Comparison of ENCODE assay signal across 16 cellular contexts in genomic region chr1:203476223-203476622, GRCh38. TPM values are rescaled to one million over a fixed set of nuclear protein-coding genes. Genes with fewer than 3 reads are reported as not detected.
DNase-seq lines count a peak whose midpoint lies in the region; ATAC-seq and TF ChIP-seq lines count a peak whose summit lies in the region.
"Had no signal": no experiment of that assay in that cellular context is flagged by ENCODE, and none has a peak within 500 bp of the region (broad histone marks: within the 10 kb centered on the region; RNA-seq: fewer than 3 reads in every experiment).

No MANE protein-coding gene starts in this region.

- WGBS in psoas muscle, 3 donors, result 56 to 66% (median 57%) methylated on average over 6 of the region's 6 CpGs

- TF ChIP-seq POLR2A in breast epithelium (IDR thresholded peaks at IDR 0.05) (no peak), uterus (IDR thresholded peaks at IDR 0.05) (peak in 1 of 2 donors; percentile 19)

- DNase-seq in breast epithelium (ENCODE audit: low spot score in 2 of 2) (no peak), MCF 10A (ENCODE audit: unreplicated experiment) (no peak), psoas muscle (no peak), uterus (no peak), DMS79 (lab: John Stamatoyannopoulos, UW) (no peak)
- DNase-seq in activated T-cell treated with anti-CD3 and anti-CD28 coated beads, Interleukin-2, amount 50 U/mL, for 72 hours, result no peak
- DNase-seq: activated CD4-positive, CD25-positive, alpha-beta regulatory T cell; amniotic stem cell; effector memory CD4-positive, alpha-beta T cell; glutamatergic neuron; stimulated activated CD4-positive, alpha-beta T cell treated with anti-CD3 and anti-CD28 coated beads, Interleukin-1b, Interleukin-23, amount 100 ng/mL, for 48 hours had no signal

- H3K27me3 Mint-ChIP-seq in MCF 10A (ENCODE audit: insufficient read depth, unreplicated experiment), result peaks cover 55% of the 10 kb centered on the region
- peaks cover 9% of the 10 kb centered on the region for H3K27me3 Mint-ChIP-seq in activated T-cell treated with anti-CD3 and anti-CD28 coated beads, Interleukin-2, amount 50 U/mL, for 72 hours (ENCODE audit: low read depth)

- no peaks in the 10 kb centered on the region for H3K36me3 Mint-ChIP-seq in MCF 10A (ENCODE audit: insufficient read depth, unreplicated experiment)
- H3K36me3 Mint-ChIP-seq in activated T-cell treated with anti-CD3 and anti-CD28 coated beads, Interleukin-2, amount 50 U/mL, for 72 hours (ENCODE audit: insufficient read depth in 2 of 2), result no peaks in the 10 kb centered on the region

- no peak for ATAC-seq in psoas muscle
- ATAC-seq in GM19397 (IDR thresholded peaks at IDR 0.05; ENCODE audit: unreplicated experiment), result no peak
- no peak for ATAC-seq in activated T-cell treated with anti-CD3 and anti-CD28 coated beads, Interleukin-2, amount 50 U/mL, for 72 hours (replicated peaks in 1 of 2)

- H3K36me3 ChIP-seq in breast epithelium (no peaks in the 10 kb centered on the region), iPS-20b (ENCODE audit: insufficient read depth, low read depth, low read length) (no peaks in the 10 kb centered on the region), psoas muscle (ENCODE audit: insufficient read depth in 1 of 2, low read depth in 1 of 2) (no peaks in the 10 kb centered on the region), uterus (no peaks in the 10 kb centered on the region)

- H3K4me3 Mint-ChIP-seq in MCF 10A (ENCODE audit: unreplicated experiment), result no peak overlapping the region
- H3K4me3 Mint-ChIP-seq in activated T-cell treated with anti-CD3 and anti-CD28 coated beads, Interleukin-2, amount 50 U/mL, for 72 hours, result no peak overlapping the region

- H3K27ac Mint-ChIP-seq in MCF 10A (ENCODE audit: low read depth, unreplicated experiment), result no peak overlapping the region
- H3K27ac Mint-ChIP-seq in activated T-cell treated with anti-CD3 and anti-CD28 coated beads, Interleukin-2, amount 50 U/mL, for 72 hours, result no peak overlapping the region

- TF ChIP-seq CTCF in breast epithelium (IDR thresholded peaks at IDR 0.05), result no peak
- no peak for TF ChIP-seq CTCF in MCF 10A (IDR thresholded peaks at IDR 0.05; ENCODE audit: unreplicated experiment)
- no peak for TF ChIP-seq CTCF in psoas muscle (IDR thresholded peaks at IDR 0.05)
- TF ChIP-seq CTCF in uterus (IDR thresholded peaks at IDR 0.05), result no peak

- H3K4me3 ChIP-seq in breast epithelium (peak overlapping the region; percentile 52 to 65 (median 57)), iPS-20b (ENCODE audit: low read length) (peak overlapping the region; percentile 27; the same call in 1 of the 2 replicates), psoas muscle (peak overlapping the region; percentile 44), uterus (peak overlapping the region; percentile 64 to 68)

- CTCF ChIA-PET in MCF 10A (lab: Yijun Ruan, JAX), result interaction anchor here (0.6 to 38.6 kb wide), 12 partner anchors 11 to 209 kb away, joined by 3 to 981 read pairs (median 4); no protein-coding TSS in a partner anchor

- H3K9ac ChIP-seq in iPS-20b (ENCODE audit: low read depth, low read length), result peak overlapping the region; percentile 7; the same call in 1 of the 2 replicates

- POLR2A ChIA-PET in MCF 10A (lab: Yijun Ruan, JAX), result interaction anchor here (1.3 kb wide), 1 partner anchor 10 kb away, joined by 3 read pairs; no protein-coding TSS in a partner anchor

- intact Hi-C loops in breast epithelium (cut with DNase I; ENCODE audit: low total_unique reads) (no loop called here), MCF 10A (cut with micrococcal nuclease) (no loop called here), psoas muscle (cut with DNase I) (loop anchor here in 1 of 2 donors (2.0 kb wide), 1 partner anchor 17 kb away; no protein-coding TSS in a partner anchor), uterus (cut with DNase I; ENCODE audit: low total_unique reads) (no loop called here)

- no peaks in the 10 kb centered on the region for H3K9me3 Mint-ChIP-seq in MCF 10A (ENCODE audit: unreplicated experiment)
- no peaks in the 10 kb centered on the region for H3K9me3 Mint-ChIP-seq in activated T-cell treated with anti-CD3 and anti-CD28 coated beads, Interleukin-2, amount 50 U/mL, for 72 hours

- peaks cover 11 to 20% of the 10 kb centered on the region in 2 donors for H3K4me1 ChIP-seq in breast epithelium
- peaks cover 14% of the 10 kb centered on the region for H3K4me1 ChIP-seq in iPS-20b (ENCODE audit: insufficient read depth, low read length)
- H3K4me1 ChIP-seq in psoas muscle, result no peaks in the 10 kb centered on the region
- peaks cover 0 to 7% of the 10 kb centered on the region in 2 donors for H3K4me1 ChIP-seq in uterus

- H3K27me3 ChIP-seq in breast epithelium, result no peaks in the 10 kb centered on the region
- H3K27me3 ChIP-seq in iPS-20b (ENCODE audit: insufficient read depth, low read length), result no peaks in the 10 kb centered on the region
- H3K27me3 ChIP-seq in psoas muscle (ENCODE audit: insufficient read depth in 3 of 3, low read length in 2 of 3), result peaks cover 0 to 9% (median 4%) of the 10 kb centered on the region in 3 donors
- no peaks in the 10 kb centered on the region for H3K27me3 ChIP-seq in uterus

- H3K9me3 ChIP-seq in breast epithelium (no peaks in the 10 kb centered on the region), iPS-20b (ENCODE audit: insufficient read depth, low read depth, low read length) (no peaks in the 10 kb centered on the region), psoas muscle (no peaks in the 10 kb centered on the region), uterus (no peaks in the 10 kb centered on the region)

- peak overlapping the region; percentile 84 to 88 for H3K27ac ChIP-seq in breast epithelium
- H3K27ac ChIP-seq in iPS-20b (ENCODE audit: low read length), result no peak overlapping the region
- peak overlapping the region; percentile 16 for H3K27ac ChIP-seq in psoas muscle
- peak overlapping the region; percentile 91 to 98 for H3K27ac ChIP-seq in uterus

- H3K4me1 Mint-ChIP-seq in MCF 10A (ENCODE audit: insufficient read depth, unreplicated experiment), result peaks cover 15% of the 10 kb centered on the region
- H3K4me1 Mint-ChIP-seq in activated T-cell treated with anti-CD3 and anti-CD28 coated beads, Interleukin-2, amount 50 U/mL, for 72 hours (ENCODE audit: low read depth), result peaks cover 7% of the 10 kb centered on the region

- BruUV-seq in MCF 10A (replicated peaks; lab: Mats Ljungman, UMichigan), result no TSS peak

RNA-seq across cellular contexts. Expression of gene PRELP, which starts 0.6 kb away (rescaled TPM):
- total RNA-seq in breast epithelium, result 100 to 1,000 TPM in 1 of 3 donors, 10 to 100 TPM in 2; 27.4 to 132 (median 42.0) TPM
- not detected in 2 replicates for total RNA-seq in MCF 10A (2022)
- total RNA-seq in psoas muscle, result 10 to 100 TPM in 1 of 4 donors, 1 to 10 TPM in 3; 3.0 to 20.6 (median 6.3) TPM
- polyA plus RNA-seq in psoas muscle, result 1 to 10 TPM; 5.4 to 7.1 (median 6.6) TPM
- total RNA-seq in uterus, result 100 to 1,000 TPM in 1 of 4 donors, 10 to 100 TPM in 2, 1 to 10 TPM in 1; 6.2 to 117 (median 56.6) TPM
- total RNA-seq in activated T-cell treated with anti-CD3 and anti-CD28 coated beads, Interleukin-2, amount 50 U/mL, for 72 hours, result not detected
- total RNA-seq: A172, lung microvascular endothelial cell, M059J had no signal

RNA-seq across cellular contexts. Expression of gene OPTC, which starts 17.7 kb away (rescaled TPM):
- total RNA-seq in breast epithelium, result not detected
- not detected in 2 replicates for total RNA-seq in MCF 10A (2022)
- total RNA-seq in psoas muscle, result not detected
- polyA plus RNA-seq in psoas muscle, result not detected
- total RNA-seq in uterus, result not detected
- not detected for total RNA-seq in activated T-cell treated with anti-CD3 and anti-CD28 coated beads, Interleukin-2, amount 50 U/mL, for 72 hours
- total RNA-seq: A172, lung microvascular endothelial cell, M059J had no signal
